8 cellular contexts compared by ENCODE assay signal in genomic region chr12:119649202-119649808, GRCh38. TPM values are rescaled to one million over a fixed set of nuclear protein-coding genes. Genes with fewer than 3 reads are reported as not detected.
DNase-seq lines count a peak whose midpoint lies in the region; ATAC-seq and TF ChIP-seq lines count a peak whose summit lies in the region.

No MANE protein-coding gene starts in this region.

- CTCF ChIA-PET in AG04450 (lab: Charles Lee) = interaction anchor here (0.7 to 1.7 kb wide), 2 partner anchors 9 to 24 kb away, joined by 5 read pairs; no protein-coding TSS in a partner anchor
- CTCF ChIA-PET in RWPE1 (lab: Yijun Ruan, JAX) = interaction anchor here (1.0 to 1.6 kb wide), 2 partner anchors 18 to 104 kb away, joined by 4 to 10 read pairs; partner anchors contain the start of gene PRKAB1

- no peak for DNase-seq in AG04450 (ENCODE audit: low read depth, low spot score)
- DNase-seq in GM13976 (ENCODE audit: low spot score) = peak; percentile 76
- DNase-seq in RWPE1 (ENCODE audit: low spot score) = peak; percentile 26
- DNase-seq in iPS-NIHi11 (ENCODE audit: low spot score) = peak; percentile 63
- DNase-seq in activated naive CD4-positive, alpha-beta T cell treated with anti-CD3 and anti-CD28 coated beads, Interleukin-2, amount 50 U/mL, for 16 hours = no peak

- POLR2A ChIA-PET in AG04450 (lab: Yijun Ruan, JAX) = no interaction called here
- POLR2A ChIA-PET in RWPE1 (lab: Yijun Ruan, JAX; ENCODE audit: low non-redundant PET) = no interaction called here

- H3K27ac ChIP-seq in AG04450 (ENCODE audit: low read depth, low read length) = no peak overlapping the region
- H3K27ac ChIP-seq in RWPE1 = no peak overlapping the region

- no peaks in the 10 kb centered on the region for H3K27me3 ChIP-seq in AG04450 (ENCODE audit: control insufficient read depth, insufficient read depth, low read length)

- in situ Hi-C loops in GM13976 (cut with MboI; ENCODE audit: low sequenced_read_pairs, unreplicated experiment) = no loop called here

- no peak for ATAC-seq in GM19467 (IDR thresholded peaks at IDR 0.05; ENCODE audit: unreplicated experiment)
- ATAC-seq in activated CD4-positive, CD25-positive, alpha-beta regulatory T cell treated with anti-CD3 and anti-CD28 coated beads, Interleukin-2, amount 50 U/mL, for 24 hours = no peak
- ATAC-seq in HG03432 (IDR thresholded peaks at IDR 0.05; ENCODE audit: unreplicated experiment) = no peak

- no peak overlapping the region for H3K4me3 ChIP-seq in AG04450 (ENCODE audit: low read depth, low read length)

- TF ChIP-seq CTCF in AG04450 (IDR thresholded peaks at IDR 0.05; ENCODE audit: low read depth, low read length) = peak; percentile 58
- TF ChIP-seq CTCF in GM13976 (IDR thresholded peaks at IDR 0.05; ENCODE audit: borderline replicate concordance, control extremely low read depth, extremely low read depth, insufficient read depth, missing control alignments) = peak; percentile 54
- peak; percentile 71 for TF ChIP-seq CTCF in RWPE1 (conservative IDR thresholded peaks at IDR 0.05; ENCODE audit: low read depth)

- no peaks in the 10 kb centered on the region; the same call in 1 of the 2 replicates for H3K9me3 ChIP-seq in AG04450 (ENCODE audit: control insufficient read depth, insufficient read depth, low read length)

RNA-seq across cellular contexts. Expression of gene PRKAB1, which starts 18.6 kb away (rescaled TPM):
- polyA plus RNA-seq in AG04450 (2011; rRNA removed) = 33.8 and 34.3 TPM in 2 replicates
- 25.1 and 28.0 TPM in 2 replicates for polyA minus RNA-seq in AG04450 (2011; rRNA and poly(A)+ RNA removed)

RNA-seq across cellular contexts. Expression of gene TMEM233, which starts 55.7 kb away (rescaled TPM):
- not detected in 2 replicates for polyA plus RNA-seq in AG04450 (2011; rRNA removed)
- polyA minus RNA-seq in AG04450 (2011; rRNA and poly(A)+ RNA removed) = not detected in 2 replicates

Comparison
In these comparisons a context has a peak if more than half of its experiments do, and no peak if none do; other contexts are left out.
1. DNase-seq: peak in GM13976 (single experiment), RWPE1 (single experiment) and iPS-NIHi11 (single experiment); none in AG04450 (single experiment) and activated naive CD4-positive, alpha-beta T cell treated with anti-CD3 and anti-CD28 coated beads, Interleukin-2, amount 50 U/mL, for 16 hours (single experiment).
2. Peak in every context shown above with its lines, with median percentiles within 50 percentile points of each other: CTCF ChIP-seq.